In genomic region chr14:23469127-23469905, GRCh38 we compare ENCODE assay signal across 8 cellular contexts. TPM values are rescaled to one million over a fixed set of nuclear protein-coding genes. Genes with fewer than 3 reads are reported as not detected.
DNase-seq lines count a peak whose midpoint lies in the region; ATAC-seq and TF ChIP-seq lines count a peak whose summit lies in the region.

A gene with protein sequence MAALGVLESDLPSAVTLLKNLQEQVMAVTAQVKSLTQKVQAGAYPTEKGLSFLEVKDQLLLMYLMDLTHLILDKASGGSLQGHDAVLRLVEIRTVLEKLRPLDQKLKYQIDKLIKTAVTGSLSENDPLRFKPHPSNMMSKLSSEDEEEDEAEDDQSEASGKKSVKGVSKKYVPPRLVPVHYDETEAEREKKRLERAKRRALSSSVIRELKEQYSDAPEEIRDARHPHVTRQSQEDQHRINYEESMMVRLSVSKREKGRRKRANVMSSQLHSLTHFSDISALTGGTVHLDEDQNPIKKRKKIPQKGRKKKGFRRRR (plus strand): TSS chr14:23469703. CDS start chr14:23469716, 13 bp downstream.

- H3K9me3 ChIP-seq in BLaER1 treated with 17β-estradiol and CSF1 and Interleukin-3, amounts not matched to agents 10 nM and 100 nM (replicated peaks in 1 of 11), result peaks cover 5 to 10% (median 8%) of the 10 kb centered on the region in 11 experiments; a peak in 17 of 22 replicates
- H3K9me3 ChIP-seq in colonic mucosa, result no peaks in the 10 kb centered on the region

- H3K4me2 ChIP-seq in BLaER1 treated with 17β-estradiol and CSF1 and Interleukin-3, amounts not matched to agents 10 nM and 100 nM, result peak within 1 kb of the TSS; percentile 76 to 98 (median 88)

- H4K20me1 ChIP-seq in BLaER1 treated with 17β-estradiol and CSF1 and Interleukin-3, amounts not matched to agents 10 nM and 100 nM, result peaks cover 0 to 34% (median 6%) of the 10 kb centered on the region in 11 experiments; a peak in 9 of 22 replicates

- H3K9ac ChIP-seq in BLaER1 treated with 17β-estradiol and CSF1 and Interleukin-3, amounts not matched to agents 10 nM and 100 nM, result peak within 1 kb of the TSS; percentile 82 to 92 (median 89)
- peak within 1 kb of the TSS; percentile 79 to 89 for H3K9ac ChIP-seq in colonic mucosa (ENCODE audit: low read depth in 2 of 2, low read length in 2 of 2)

- peak; percentile 79 for TF ChIP-seq CTCF in colonic mucosa (IDR thresholded peaks at IDR 0.05)

- intact Hi-C loops in colonic mucosa (cut with DNase I), result no loop called here

- peak; percentile 95 for ATAC-seq in HG03460 (IDR thresholded peaks at IDR 0.05; ENCODE audit: unreplicated experiment)

- H3K27me3 ChIP-seq in BLaER1 treated with 17β-estradiol and CSF1 and Interleukin-3, amounts not matched to agents 10 nM and 100 nM, result no peaks in the 10 kb centered on the region
- H3K27me3 ChIP-seq in colonic mucosa (no peaks in the 10 kb centered on the region), layer of hippocampus (ENCODE audit: control insufficient read depth, insufficient read depth, low read length) (no peaks in the 10 kb centered on the region)

- DNase-seq in GM19240 (ENCODE audit: insufficient read length, low spot score) (peak; percentile 90), NCI-H524 treated with DMSO at 0.1 percent for 48 hours (lab: John Stamatoyannopoulos, UW) (peak; percentile 100), colonic mucosa (peak; percentile 96)
- DNase-seq in activated CD4-positive, alpha-beta T cell treated with anti-CD3 and anti-CD28 coated beads for 48 hours, result peak; percentile 94
- DNase-seq in stimulated activated CD4-positive, alpha-beta T cell treated with anti-CD3 and anti-CD28 coated beads, Interleukin-1b, Interleukin-23, amount 100 ng/mL, for 4 hours (ENCODE audit: low read depth in 2 of 2), result peak; percentile 82

- H3K4me1 ChIP-seq in BLaER1 treated with 17β-estradiol and CSF1 and Interleukin-3, amounts not matched to agents 10 nM and 100 nM, result peaks cover 7 to 18% (median 11%) of the 10 kb centered on the region in 10 experiments
- peaks cover 3% of the 10 kb centered on the region for H3K4me1 ChIP-seq in colonic mucosa

- H3K36me3 ChIP-seq in BLaER1 treated with 17β-estradiol and CSF1 and Interleukin-3, amounts not matched to agents 10 nM and 100 nM, result peaks cover 37 to 42% (median 39%) of the 10 kb centered on the region in 11 experiments
- peaks cover 7% of the 10 kb centered on the region for H3K36me3 ChIP-seq in colonic mucosa

- peak within 1 kb of the TSS; percentile 76 to 93 (median 88) for H3K4me3 ChIP-seq in BLaER1 treated with 17β-estradiol and CSF1 and Interleukin-3, amounts not matched to agents 10 nM and 100 nM
- H3K4me3 ChIP-seq in colonic mucosa, result peak within 1 kb of the TSS; percentile 94

- peak within 1 kb of the TSS; percentile 78 to 90 (median 86) for H3K27ac ChIP-seq in BLaER1 treated with 17β-estradiol and CSF1 and Interleukin-3, amounts not matched to agents 10 nM and 100 nM
- H3K27ac ChIP-seq in colonic mucosa, result peak within 1 kb of the TSS; percentile 62
- H3K27ac ChIP-seq in layer of hippocampus (ENCODE audit: low read depth, low read length), result peak within 1 kb of the TSS; percentile 94

RNA-seq across cellular contexts. Expression of the gene that starts here (rescaled TPM):
- total RNA-seq in colonic mucosa, result 10 to 100 TPM; 21.4 to 27.6 TPM

Comparison
In these comparisons a context has a peak if more than half of its experiments do, and no peak if none do; other contexts are left out.
1. Peak in every context shown above with its lines: DNase-seq, ATAC-seq, H3K4me3 ChIP-seq and H3K27ac ChIP-seq.